In genomic region chr17:72386619-72387237, GRCh38 we compare ENCODE assay signal across 1 cellular context.
A peak's percentile ranks its signal among the peaks of the same experiment; 100 is the strongest.
TF ChIP-seq lines count a peak whose summit lies in the region.

No MANE protein-coding gene starts in this region.

TF ChIP-seq in HepG2, 621 proteins besides CTCF, POLR2A, EP300 and RAD21 (continued from another document and continues in another):
- no peak for TF ChIP-seq ZBTB46 (CRISPR knock-in tag; IDR thresholded peaks at IDR 0.05; ENCODE audit: borderline replicate concordance)
- peak; percentile 76; the same call in 1 of the 2 replicates for TF ChIP-seq TFE3 (CRISPR knock-in tag; IDR thresholded peaks at IDR 0.05)
- TF ChIP-seq NFE2 (CRISPR knock-in tag; IDR thresholded peaks at IDR 0.05) = no peak
- TF ChIP-seq MEF2D (CRISPR knock-in tag; IDR thresholded peaks at IDR 0.05) = peak; percentile 77; the same call in 1 of the 2 replicates
- no peak for TF ChIP-seq ZNF138 (CRISPR knock-in tag; IDR thresholded peaks at IDR 0.05; ENCODE audit: low read depth)
- TF ChIP-seq CENPX (CRISPR knock-in tag; IDR thresholded peaks at IDR 0.05) = no peak
- TF ChIP-seq ZBTB40 (IDR thresholded peaks at IDR 0.05) = no peak
- TF ChIP-seq ZBTB40 (CRISPR knock-in tag; IDR thresholded peaks at IDR 0.05) = peak; percentile 47; the same call in 1 of the 2 replicates
- TF ChIP-seq MATR3 (CRISPR knock-in tag; IDR thresholded peaks at IDR 0.05) = no peak
- no peak for TF ChIP-seq SOX13 (IDR thresholded peaks at IDR 0.05)
- peak in 1 of 2 experiments; percentile 86; a peak in 2 of 4 replicates for TF ChIP-seq SOX13 (CRISPR knock-in tag; conservative IDR thresholded peaks at IDR 0.05 in 1 of 2, IDR thresholded peaks at IDR 0.05 in 1 of 2)
- TF ChIP-seq PREB (CRISPR knock-in tag; IDR thresholded peaks at IDR 0.05) = no peak
- TF ChIP-seq MED1 (CRISPR knock-in tag; IDR thresholded peaks at IDR 0.05) = peak; percentile 95
- no peak for TF ChIP-seq THYN1 (CRISPR knock-in tag; IDR thresholded peaks at IDR 0.05; ENCODE audit: borderline replicate concordance, low read depth)
- no peak for TF ChIP-seq ZNF30 (CRISPR knock-in tag; IDR thresholded peaks at IDR 0.05)
- TF ChIP-seq MTA1 (CRISPR knock-in tag; IDR thresholded peaks at IDR 0.05; ENCODE audit: borderline replicate concordance) = peak; percentile 48; the same call in 1 of the 2 replicates
- TF ChIP-seq ZNF367 (CRISPR knock-in tag; IDR thresholded peaks at IDR 0.05; ENCODE audit: borderline replicate concordance) = no peak
- TF ChIP-seq TP53 (CRISPR knock-in tag; conservative IDR thresholded peaks at IDR 0.05) = no peak
- TF ChIP-seq REPIN1 (CRISPR knock-in tag; IDR thresholded peaks at IDR 0.05; ENCODE audit: borderline replicate concordance, low read depth) = peak; percentile 58; the same call in 1 of the 2 replicates
- peak; percentile 58 for TF ChIP-seq ZFX (CRISPR knock-in tag; IDR thresholded peaks at IDR 0.05; ENCODE audit: low read depth)
- no peak for TF ChIP-seq PAX8 (CRISPR knock-in tag; IDR thresholded peaks at IDR 0.05; ENCODE audit: borderline replicate concordance)
- no peak for TF ChIP-seq DNMT3B (CRISPR knock-in tag; conservative IDR thresholded peaks at IDR 0.05)
- peak; percentile 52; the same call in 1 of the 2 replicates for TF ChIP-seq NFKBIZ (CRISPR knock-in tag; IDR thresholded peaks at IDR 0.05)
- no peak for TF ChIP-seq ZNF431 (CRISPR knock-in tag; IDR thresholded peaks at IDR 0.05; ENCODE audit: borderline replicate concordance, low read depth)
- TF ChIP-seq ZNF512 (CRISPR knock-in tag; IDR thresholded peaks at IDR 0.05) = no peak
- no peak for TF ChIP-seq BRF2 (CRISPR knock-in tag; IDR thresholded peaks at IDR 0.05)
- peak; percentile 28; the same call in 1 of the 2 replicates for TF ChIP-seq MAFF (IDR thresholded peaks at IDR 0.05; ENCODE audit: low read depth, low read length)
- TF ChIP-seq NKX3-1 (CRISPR knock-in tag; IDR thresholded peaks at IDR 0.05) = 0 out of 2 replicates have a peak, but pooled peaks have one; percentile 48
- TF ChIP-seq ZBTB38 (CRISPR knock-in tag; IDR thresholded peaks at IDR 0.05) = no peak
- TF ChIP-seq ZMAT3 (CRISPR knock-in tag; conservative IDR thresholded peaks at IDR 0.05) = no peak
- TF ChIP-seq ZNF292 (CRISPR knock-in tag; IDR thresholded peaks at IDR 0.05; ENCODE audit: borderline replicate concordance, low read depth) = peak; percentile 78; the same call in 1 of the 2 replicates
- TF ChIP-seq AHR (CRISPR knock-in tag; IDR thresholded peaks at IDR 0.05) = no peak
- peak; percentile 35; the same call in 1 of the 2 replicates for TF ChIP-seq ZNF317 (CRISPR knock-in tag; IDR thresholded peaks at IDR 0.05)
- no peak for TF ChIP-seq ZNF260 (CRISPR knock-in tag; IDR thresholded peaks at IDR 0.05; ENCODE audit: borderline replicate concordance, low read depth)
- TF ChIP-seq ZNF784 (CRISPR knock-in tag; IDR thresholded peaks at IDR 0.05; ENCODE audit: borderline replicate concordance) = no peak
- no peak for TF ChIP-seq MTF2 (CRISPR knock-in tag; IDR thresholded peaks at IDR 0.05; ENCODE audit: borderline replicate concordance)
- TF ChIP-seq PRDM4 (CRISPR knock-in tag; IDR thresholded peaks at IDR 0.05; ENCODE audit: borderline replicate concordance) = no peak
- no peak for TF ChIP-seq NFE2L1 (CRISPR knock-in tag; IDR thresholded peaks at IDR 0.05; ENCODE audit: borderline replicate concordance)
- TF ChIP-seq SMYD3 (CRISPR knock-in tag; IDR thresholded peaks at IDR 0.05) = no peak
- TF ChIP-seq ZNF780A (CRISPR knock-in tag; IDR thresholded peaks at IDR 0.05) = no peak
- no peak for TF ChIP-seq LCORL (IDR thresholded peaks at IDR 0.05)
- peak; percentile 77; the same call in 1 of the 2 replicates for TF ChIP-seq LCORL (CRISPR knock-in tag; IDR thresholded peaks at IDR 0.05)
- 0 out of 2 replicates have a peak, but pooled peaks have one; percentile 14 for TF ChIP-seq NFATC3 (CRISPR knock-in tag; IDR thresholded peaks at IDR 0.05)
- no peak for TF ChIP-seq ZSCAN20 (CRISPR knock-in tag; IDR thresholded peaks at IDR 0.05; ENCODE audit: borderline replicate concordance)
- TF ChIP-seq RBFOX2 (IDR thresholded peaks at IDR 0.05; ENCODE audit: low read depth, low read length) = no peak
- no peak for TF ChIP-seq IKZF4 (CRISPR knock-in tag; IDR thresholded peaks at IDR 0.05; ENCODE audit: borderline replicate concordance, low read depth, not compliant biosample characterization)
- TF ChIP-seq KLF11 (CRISPR knock-in tag; IDR thresholded peaks at IDR 0.05) = no peak
- no peak; the same call in 1 of the 2 replicates for TF ChIP-seq ZNF121 (CRISPR knock-in tag; IDR thresholded peaks at IDR 0.05)
